In the genomic region with DNA sequence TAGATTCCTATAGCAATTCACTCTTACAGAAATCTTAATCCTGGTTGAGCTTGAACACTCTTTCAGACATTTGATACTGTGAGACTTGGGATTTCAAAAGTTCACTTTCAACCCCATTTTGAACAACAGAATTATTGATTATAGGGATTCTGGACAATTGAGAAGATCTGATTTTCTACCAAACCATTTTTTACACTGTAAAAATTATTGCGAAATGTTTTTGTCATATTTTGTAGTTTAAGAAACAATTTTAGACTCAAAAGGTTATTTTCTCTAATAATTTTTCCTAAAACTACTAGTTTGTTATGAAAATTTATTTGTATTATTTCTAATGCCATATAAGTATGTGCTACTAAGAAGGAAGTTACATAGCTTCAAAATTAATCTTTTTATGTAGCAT, we compare ENCODE assay signal across 16 cellular contexts. TPM values are rescaled to one million over a fixed set of nuclear protein-coding genes. Genes with fewer than 3 reads are reported as not detected.
DNase-seq lines count a peak whose midpoint lies in the region; ATAC-seq, FAIRE-seq and TF ChIP-seq lines count a peak whose summit lies in the region.
"Had no signal": no experiment of that assay in that cellular context is flagged by ENCODE, and none has a peak within 500 bp of the region (broad histone marks: within the 10 kb centered on the region; RNA-seq: fewer than 3 reads in every experiment).

No MANE protein-coding gene starts in this region.

- peaks cover 11 to 25% (median 22%) of the 10 kb centered on the region in 11 experiments for H3K9me3 ChIP-seq in BLaER1 treated with 17β-estradiol and CSF1 and Interleukin-3, amounts not matched to agents 10 nM and 100 nM (replicated peaks in 1 of 11)
- H3K9me3 ChIP-seq in OCI-LY7 (ENCODE audit: low read length) (no peaks in the 10 kb centered on the region), HepG2 (ENCODE audit: low read length) (no peaks in the 10 kb centered on the region), small intestine (ENCODE audit: control insufficient read depth, low read depth) (no peaks in the 10 kb centered on the region)

- no peak for TF ChIP-seq RAD21 in HepG2 (CRISPR knock-in tag; IDR thresholded peaks at IDR 0.05)

- TF ChIP-seq CTCF in OCI-LY7 (conservative IDR thresholded peaks at IDR 0.05; ENCODE audit: low read length), result no peak
- no peak for TF ChIP-seq CTCF in HepG2 (CRISPR knock-in tag; IDR thresholded peaks at IDR 0.05)

- no peak for TF ChIP-seq POLR2A in HepG2 (IDR thresholded peaks at IDR 0.05; ENCODE audit: insufficient read depth in 1 of 2, low read depth in 2 of 2, low read length in 2 of 2)

- CTCF ChIA-PET in OCI-LY7 (lab: Charles Lee; ENCODE audit: unreplicated experiment), result interaction anchor here (1.0 to 1.2 kb wide), 2 partner anchors 77 to 87 kb away, joined by 3 read pairs; no protein-coding TSS in a partner anchor
- CTCF ChIA-PET in HepG2 (lab: Yijun Ruan, JAX; ENCODE audit: low intra/inter-chr PET ratio, low total read pairs), result interaction anchor here (1.2 to 2.1 kb wide), 3 partner anchors 82 to 708 kb away, joined by 3 to 11 read pairs (median 8); no protein-coding TSS in a partner anchor

- H3K4me2 ChIP-seq in BLaER1 treated with 17β-estradiol and CSF1 and Interleukin-3, amounts not matched to agents 10 nM and 100 nM, result peak overlapping the region in 8 of 11 experiments; percentile 34 to 80 (median 69); a peak in 14 of 22 replicates
- H3K4me2 ChIP-seq in OCI-LY7 (ENCODE audit: low read length) (peak overlapping the region; percentile 57), HepG2 (ENCODE audit: low read depth, low read length) (no peak overlapping the region)
- H3K4me2 ChIP-seq: KMS-11 had no signal

- in situ Hi-C loops in HepG2 (cut with HindIII; ENCODE audit: extremely low pct_ligation_motif_present, low pct_unique_long_range_greater_than_20kb), result loop anchor here (25.0 kb wide), 1 partner anchor 534 kb away; no protein-coding TSS in a partner anchor

- H3K27ac ChIP-seq in BLaER1 treated with 17β-estradiol and CSF1 and Interleukin-3, amounts not matched to agents 10 nM and 100 nM, result peak overlapping the region in 9 of 11 experiments; percentile 66 to 75 (median 69); a peak in 17 of 22 replicates
- peak overlapping the region; percentile 61 for H3K27ac ChIP-seq in OCI-LY7 (ENCODE audit: low read depth, low read length, poor library complexity, severe bottlenecking)
- H3K27ac ChIP-seq in HepG2 (ENCODE audit: extremely low read length, insufficient read depth, low read length), result no peak overlapping the region
- peak overlapping the region in 1 of 2 donors; percentile 70 for H3K27ac ChIP-seq in small intestine (ENCODE audit: low read depth in 1 of 2, low read length in 1 of 2)
- H3K27ac ChIP-seq: BLaER1, KMS-11 had no signal

- H3K4me1 ChIP-seq in BLaER1 treated with 17β-estradiol and CSF1 and Interleukin-3, amounts not matched to agents 10 nM and 100 nM, result peaks cover 10 to 33% (median 15%) of the 10 kb centered on the region in 10 experiments
- H3K4me1 ChIP-seq in OCI-LY7 (ENCODE audit: insufficient read depth, low read length, poor library complexity, severe bottlenecking) (peaks cover 19% of the 10 kb centered on the region), HepG2 (ENCODE audit: insufficient read depth, low read length) (peaks cover 8% of the 10 kb centered on the region), small intestine (ENCODE audit: control insufficient read depth in 2 of 2, insufficient read depth in 1 of 2, low read depth in 1 of 2, low read length in 1 of 2) (no peaks in the 10 kb centered on the region)

- no TSS peak for BruUV-seq in OCI-LY7 (replicated peaks; lab: Mats Ljungman, UMichigan)
- no TSS peak for BruUV-seq in HepG2 (replicated peaks; lab: Mats Ljungman, UMichigan)

- no peak for ATAC-seq in HepG2
- no peak for ATAC-seq in HG03457 (IDR thresholded peaks at IDR 0.05; ENCODE audit: unreplicated experiment)
- ATAC-seq: CD8-positive, alpha-beta T cell had no signal

- no peaks in the 10 kb centered on the region for H3K27me3 ChIP-seq in BLaER1 treated with 17β-estradiol and CSF1 and Interleukin-3, amounts not matched to agents 10 nM and 100 nM
- no peaks in the 10 kb centered on the region; a peak in 1 of 5 replicates for H3K27me3 ChIP-seq in HepG2 (ENCODE audit: control insufficient read depth in 1 of 2, insufficient read depth in 2 of 2, low read length in 2 of 2)
- H3K27me3 ChIP-seq in small intestine (ENCODE audit: control insufficient read depth in 2 of 2, insufficient read depth in 2 of 2, low read length in 2 of 2), result no peaks in the 10 kb centered on the region
- H3K27me3 ChIP-seq: BLaER1 had no signal

- DNase-seq in OCI-LY7 (ENCODE audit: low spot score) (no peak), HepG2 (ENCODE audit: low spot score) (no peak), small intestine (no peak), NCI-H2029 (lab: John Stamatoyannopoulos, UW) (no peak), D341Med (ENCODE audit: low spot score) (no peak), AG20443 (ENCODE audit: low spot score) (no peak)
- DNase-seq: DMS79, H9, NCI-H187 treated with DMSO at 0.1 percent for 48 hours, NCI-H226, NCI-H524 treated with DMSO at 0.1 percent for 48 hours had no signal

- H2AFZ ChIP-seq in OCI-LY7 (ENCODE audit: low read length) (peak overlapping the region; percentile 76; the same call in 1 of the 2 replicates), HepG2 (ENCODE audit: low read length) (no peak overlapping the region)

- WGBS in HepG2 (ENCODE audit: low lambda C conversion rate), result 42% methylated on average over 1 of the region's 1 CpG
- WGBS in small intestine, 3 donors, result 97 to 100% (median 98%) methylated on average over 1 of the region's 1 CpG

- POLR2A ChIA-PET in OCI-LY7 (lab: Charles Lee) (interaction anchor here (0.9 to 2.1 kb wide), 9 partner anchors 10 to 323 kb away, joined by 3 to 8 read pairs (median 4); no protein-coding TSS in a partner anchor), HepG2 (lab: Yijun Ruan, JAX) (no interaction called here)

- H3K4me3 ChIP-seq in BLaER1 treated with 17β-estradiol and CSF1 and Interleukin-3, amounts not matched to agents 10 nM and 100 nM, result no peak overlapping the region
- H3K4me3 ChIP-seq in OCI-LY7 (ENCODE audit: low read depth, low read length, poor library complexity, severe bottlenecking) (no peak overlapping the region), HepG2 (replicated peaks in 1 of 3; ENCODE audit: insufficient read depth in 1 of 3, low read depth in 2 of 3, low read length in 3 of 3) (no peak overlapping the region), small intestine (ENCODE audit: low read depth in 1 of 2, low read length in 2 of 2) (no peak overlapping the region)
- H3K4me3 ChIP-seq: BLaER1 had no signal

- no peaks in the 10 kb centered on the region for H3K79me2 ChIP-seq in OCI-LY7 (ENCODE audit: insufficient read depth, low read depth, low read length)
- H3K79me2 ChIP-seq in HepG2 (ENCODE audit: insufficient read depth, low read length), result no peaks in the 10 kb centered on the region

- no peak overlapping the region for H3K9ac ChIP-seq in BLaER1 treated with 17β-estradiol and CSF1 and Interleukin-3, amounts not matched to agents 10 nM and 100 nM
- H3K9ac ChIP-seq in HepG2 (ENCODE audit: insufficient read depth, low read depth, low read length), result no peak overlapping the region
- H3K9ac ChIP-seq: BLaER1, KMS-11 had no signal

- FAIRE-seq in HepG2 (lab: Jason Lieb, UNC), result no peak
- FAIRE-seq in small intestine (lab: Jason Lieb, UNC), result peak; percentile 65

- intact Hi-C loops in OCI-LY7 (cut with micrococcal nuclease; ENCODE audit: unreplicated experiment), result loop anchor here (1.0 to 10.0 kb wide), 2 partner anchors 84 to 461 kb away; a partner anchor contains a TSS
- intact Hi-C loops in HepG2 (cut with micrococcal nuclease; ENCODE audit: unreplicated experiment), result loop anchor here (1.0 to 10.0 kb wide), 3 partner anchors 84 to 679 kb away; no protein-coding TSS in a partner anchor

- H3K9me2 ChIP-seq in OCI-LY7 (ENCODE audit: insufficient read depth, low read length), result no peaks in the 10 kb centered on the region

- H4K20me1 ChIP-seq in BLaER1 treated with 17β-estradiol and CSF1 and Interleukin-3, amounts not matched to agents 10 nM and 100 nM, result no peaks in the 10 kb centered on the region
- H4K20me1 ChIP-seq in OCI-LY7 (ENCODE audit: insufficient read depth, low read length) (no peaks in the 10 kb centered on the region), HepG2 (ENCODE audit: insufficient read depth, low read length) (no peaks in the 10 kb centered on the region)
- H4K20me1 ChIP-seq: BLaER1 had no signal

- TF ChIP-seq EP300 in HepG2 (IDR thresholded peaks at IDR 0.05; ENCODE audit: low read depth in 2 of 2, low read length in 2 of 2) (no peak), HepG2 (CRISPR knock-in tag; IDR thresholded peaks at IDR 0.05; ENCODE audit: borderline replicate concordance) (no peak)

- peaks cover 0 to 11% (median 0%) of the 10 kb centered on the region in 11 experiments; a peak in 5 of 22 replicates for H3K36me3 ChIP-seq in BLaER1 treated with 17β-estradiol and CSF1 and Interleukin-3, amounts not matched to agents 10 nM and 100 nM
- no peaks in the 10 kb centered on the region for H3K36me3 ChIP-seq in OCI-LY7 (ENCODE audit: insufficient read depth, low read length)
- no peaks in the 10 kb centered on the region for H3K36me3 ChIP-seq in HepG2 (replicated peaks in 1 of 2; ENCODE audit: control insufficient read depth in 1 of 2, insufficient read depth in 2 of 2, low read length in 2 of 2)
- H3K36me3 ChIP-seq in small intestine (ENCODE audit: control insufficient read depth in 2 of 2, insufficient read depth in 2 of 2, low read length in 2 of 2), result peaks cover 0 to 2% of the 10 kb centered on the region in 2 donors
- H3K36me3 ChIP-seq: BLaER1 had no signal

RNA-seq across cellular contexts. Expression of a gene that starts 36.4 kb away (rescaled TPM):
- total RNA-seq in OCI-LY7 (2014; rRNA removed; shearing (Covaris generic)), result 0.22 TPM in 1 of 2 replicates, not detected in the other
- total RNA-seq in OCI-LY7 (2022), result 0.15 TPM in 1 of 2 replicates, not detected in the other
- 0.15 TPM in 1 of 2 replicates, not detected in the other for total RNA-seq in HepG2 (2016; rRNA removed; fragmentation: Illumina TruSeq; extraction: Trizol)
- total RNA-seq in HepG2 (2016; cell fraction: cytosol; rRNA removed; fragmentation: Illumina TruSeq; extraction: Trizol; ENCODE audit: low read depth), result not detected in 2 replicates
- not detected in 2 replicates for total RNA-seq in HepG2 (2016; cell fraction: insoluble cytoplasmic fraction; rRNA removed; fragmentation: Illumina TruSeq; extraction: Trizol)
- not detected in 2 replicates for total RNA-seq in HepG2 (2016; cell fraction: membrane; rRNA removed; fragmentation: Illumina TruSeq; extraction: Trizol)
- not detected in 2 replicates for total RNA-seq in HepG2 (2016; cell fraction: nucleus; rRNA removed; fragmentation: Illumina TruSeq; extraction: Trizol)
- polyA plus RNA-seq in HepG2 (2011; rRNA removed), result 0.05 and 0.08 TPM in 2 replicates
- polyA plus RNA-seq in HepG2 (2011; cell fraction: cytosol; rRNA removed), result not detected in 2 replicates
- polyA plus RNA-seq in HepG2 (2011; cell fraction: nucleus; rRNA removed), result not detected in 2 replicates
- not detected in 2 replicates for polyA plus RNA-seq in HepG2 (2012)
- not detected in 2 replicates for polyA plus RNA-seq in HepG2 (2016; cell fraction: cytosol; fragmentation: Illumina TruSeq; extraction: Trizol; ENCODE audit: low read depth)
- polyA plus RNA-seq in HepG2 (2016; cell fraction: insoluble cytoplasmic fraction; fragmentation: Illumina TruSeq; extraction: Trizol; ENCODE audit: low read depth), result not detected in 2 replicates
- polyA plus RNA-seq in HepG2 (2016; cell fraction: membrane; fragmentation: Illumina TruSeq; extraction: Trizol; ENCODE audit: low read depth), result not detected in 2 replicates
- not detected in 2 replicates for polyA plus RNA-seq in HepG2 (2016; cell fraction: nucleus; fragmentation: Illumina TruSeq; extraction: Trizol; ENCODE audit: insufficient read depth, low read depth)
- not detected in 2 replicates for polyA minus RNA-seq in HepG2 (2011; rRNA and poly(A)+ RNA removed; ENCODE audit: low replicate concordance)
- polyA minus RNA-seq in HepG2 (2011; cell fraction: cytosol; rRNA and poly(A)+ RNA removed), result not detected in 2 replicates
- polyA minus RNA-seq in HepG2 (2011; cell fraction: nucleus; rRNA and poly(A)+ RNA removed), result not detected in 2 replicates
- 10 to 100 TPM in 2 of 3 donors, 1 to 10 TPM in 1; 8.0 to 23.5 (median 15.4) TPM for polyA plus RNA-seq in small intestine
- total RNA-seq: H9 had no signal

RNA-seq across cellular contexts. Expression of a gene that starts 59.9 kb away (rescaled TPM):
- total RNA-seq in OCI-LY7 (2014; rRNA removed; shearing (Covaris generic)), result 1.5 and 1.7 TPM in 2 replicates
- total RNA-seq in OCI-LY7 (2022) (1.2 and 1.7 TPM in 2 replicates), HepG2 (2016; rRNA removed; fragmentation: Illumina TruSeq; extraction: Trizol) (0.35 and 0.60 TPM in 2 replicates)
- total RNA-seq in HepG2 (2016; cell fraction: cytosol; rRNA removed; fragmentation: Illumina TruSeq; extraction: Trizol; ENCODE audit: low read depth), result 0.09 TPM in 1 of 2 replicates, not detected in the other
- 0.40 and 0.58 TPM in 2 replicates for total RNA-seq in HepG2 (2016; cell fraction: insoluble cytoplasmic fraction; rRNA removed; fragmentation: Illumina TruSeq; extraction: Trizol)
- 0.24 and 0.28 TPM in 2 replicates for total RNA-seq in HepG2 (2016; cell fraction: membrane; rRNA removed; fragmentation: Illumina TruSeq; extraction: Trizol)
- 0.50 and 0.62 TPM in 2 replicates for total RNA-seq in HepG2 (2016; cell fraction: nucleus; rRNA removed; fragmentation: Illumina TruSeq; extraction: Trizol)
- polyA plus RNA-seq in HepG2 (2011; rRNA removed) (0.22 and 0.28 TPM in 2 replicates), small intestine (10 to 100 TPM in 1 of 3 donors, 1 to 10 TPM in 2; 6.0 to 15.9 (median 8.6) TPM)
- polyA plus RNA-seq in HepG2 (2011; cell fraction: cytosol; rRNA removed), result 0.19 TPM in 2 replicates
- polyA plus RNA-seq in HepG2 (2011; cell fraction: nucleus; rRNA removed), result 0.23 and 0.29 TPM in 2 replicates
- 0.12 and 0.15 TPM in 2 replicates for polyA plus RNA-seq in HepG2 (2012)
- polyA plus RNA-seq in HepG2 (2016; cell fraction: cytosol; fragmentation: Illumina TruSeq; extraction: Trizol; ENCODE audit: low read depth), result 0.03 and 0.05 TPM in 2 replicates
- polyA plus RNA-seq in HepG2 (2016; cell fraction: insoluble cytoplasmic fraction; fragmentation: Illumina TruSeq; extraction: Trizol; ENCODE audit: low read depth), result 0.38 TPM in 2 replicates
- 0.09 and 0.16 TPM in 2 replicates for polyA plus RNA-seq in HepG2 (2016; cell fraction: membrane; fragmentation: Illumina TruSeq; extraction: Trizol; ENCODE audit: low read depth)
- 0.89 and 0.92 TPM in 2 replicates for polyA plus RNA-seq in HepG2 (2016; cell fraction: nucleus; fragmentation: Illumina TruSeq; extraction: Trizol; ENCODE audit: insufficient read depth, low read depth)
- polyA minus RNA-seq in HepG2 (2011; rRNA and poly(A)+ RNA removed; ENCODE audit: low replicate concordance), result 0.47 and 0.48 TPM in 2 replicates
- 0.30 and 0.35 TPM in 2 replicates for polyA minus RNA-seq in HepG2 (2011; cell fraction: cytosol; rRNA and poly(A)+ RNA removed)
- 0.50 and 0.77 TPM in 2 replicates for polyA minus RNA-seq in HepG2 (2011; cell fraction: nucleus; rRNA and poly(A)+ RNA removed)
